In genomic region chr5:14211818-14212799, GRCh38 we compare ENCODE assay signal across 10 cellular contexts.
A peak's percentile ranks its signal among the peaks of the same experiment; 100 is the strongest.
DNase-seq lines count a peak whose midpoint lies in the region; ATAC-seq, FAIRE-seq and TF ChIP-seq lines count a peak whose summit lies in the region.
"Had no signal": no experiment of that assay in that cellular context is flagged by ENCODE, and none has a peak within 500 bp of the region (broad histone marks: within the 10 kb centered on the region; RNA-seq: fewer than 3 reads in every experiment).

No MANE protein-coding gene starts in this region.

- FAIRE-seq in GM18507 (lab: Jason Lieb, UNC): peak; percentile 93

- DNase-seq in GM18507 (ENCODE audit: extremely low spot score, insufficient read length, low read depth) (no peak), IMR-90 (no peak), HuH-7 (ENCODE audit: low spot score) (no peak), KBM-7 (no peak)
- no peak for DNase-seq in activated CD8-positive, alpha-beta memory T cell treated with anti-CD3 and anti-CD28 coated beads, Interleukin-2, amount 50 U/mL, for 4 hours
- DNase-seq: hypothalamus had no signal

- no peak overlapping the region for H2AK9ac ChIP-seq in IMR-90 (replicated peaks; ENCODE audit: low read depth, low read length, poor library complexity)

- H4K5ac ChIP-seq in IMR-90 (ENCODE audit: low read depth, low read length): no peak overlapping the region

- peak overlapping the region; percentile 15 to 33; a peak in 2 of 4 replicates for H4K8ac ChIP-seq in IMR-90 (ENCODE audit: low read depth in 2 of 2, low read length in 2 of 2)

- H3K14ac ChIP-seq in IMR-90 (replicated peaks; ENCODE audit: low read depth, low read length): peak overlapping the region; percentile 48; the same call in 1 of the 2 replicates

- peaks cover 93% of the 10 kb centered on the region for H4K20me1 ChIP-seq in IMR-90 (ENCODE audit: insufficient read depth, low read length)

- peak overlapping the region; percentile 53; the same call in 1 of the 2 replicates for H4K91ac ChIP-seq in IMR-90 (ENCODE audit: insufficient read depth, low read depth, low read length)

- no peak overlapping the region for H2BK20ac ChIP-seq in IMR-90 (ENCODE audit: low read depth, low read length)

- H3K27me3 ChIP-seq in IMR-90 (ENCODE audit: control insufficient read depth, insufficient read depth, low read length): no peaks in the 10 kb centered on the region
- no peaks in the 10 kb centered on the region for H3K27me3 ChIP-seq in mucosa of rectum (ENCODE audit: control insufficient read depth in 2 of 2, insufficient read depth in 2 of 2, low read length in 2 of 2)
- H3K27me3 ChIP-seq: ascending aorta had no signal

- peak overlapping the region; percentile 53 for H2BK5ac ChIP-seq in IMR-90 (ENCODE audit: low read depth, low read length, poor library complexity, severe bottlenecking)

- peak overlapping the region; percentile 28; the same call in 1 of the 2 replicates for H3K9ac ChIP-seq in IMR-90 (ENCODE audit: low read depth, low read length)
- H3K9ac ChIP-seq in mucosa of rectum (ENCODE audit: low read depth in 1 of 2, low read length in 2 of 2): peak overlapping the region; percentile 35 to 60

- CTCF ChIA-PET in IMR-90 (lab: Yijun Ruan, JAX): interaction anchor here (0.6 kb wide), 1 partner anchor 30 kb away, joined by 3 read pairs; no protein-coding TSS in a partner anchor

- no TSS peak for BruUV-seq in IMR-90 (replicated peaks; lab: Mats Ljungman, UMichigan)

- no peak overlapping the region for H3K4me3 ChIP-seq in IMR-90 (ENCODE audit: insufficient read depth, low read depth, low read length)
- peak overlapping the region; percentile 41 to 46 for H3K4me3 ChIP-seq in mucosa of rectum (ENCODE audit: low read length in 2 of 2)
- H3K4me3 ChIP-seq: ascending aorta had no signal

- H3K9me3 ChIP-seq in IMR-90 (ENCODE audit: control insufficient read depth, insufficient read depth, low read length) (no peaks in the 10 kb centered on the region), mucosa of rectum (ENCODE audit: control insufficient read depth in 2 of 2, low read length in 2 of 2) (no peaks in the 10 kb centered on the region)
- H3K9me3 ChIP-seq: ascending aorta had no signal

- intact Hi-C loops in IMR-90 (cut with micrococcal nuclease): no loop called here

- H3K56ac ChIP-seq in IMR-90 (ENCODE audit: extremely low read depth, insufficient read depth, low read length): no peak overlapping the region

- in situ Hi-C loops in IMR-90 (cut with MboI; ENCODE audit: low sequenced_read_pairs): no loop called here
- in situ Hi-C loops in KBM-7 (cut with MboI; ENCODE audit: low pct_unique_long_range_greater_than_20kb, low sequenced_read_pairs): no loop called here

- no peak overlapping the region for H2AK5ac ChIP-seq in IMR-90 (ENCODE audit: low read depth, low read length)

- H3K9me1 ChIP-seq in IMR-90 (ENCODE audit: insufficient read depth, low read length): peaks cover 38% of the 10 kb centered on the region

- peak overlapping the region; percentile 44 for H3K23ac ChIP-seq in IMR-90 (ENCODE audit: low read depth, low read length)

- peaks cover 7% of the 10 kb centered on the region; the same call in 1 of the 2 replicates for H3K36me3 ChIP-seq in IMR-90 (ENCODE audit: control insufficient read depth, insufficient read depth, low read length)
- H3K36me3 ChIP-seq in mucosa of rectum (ENCODE audit: control insufficient read depth in 2 of 2, insufficient read depth in 2 of 2, low read length in 2 of 2): no peaks in the 10 kb centered on the region
- H3K36me3 ChIP-seq: ascending aorta had no signal

- TF ChIP-seq POLR2A in IMR-90 (IDR thresholded peaks at IDR 0.05; ENCODE audit: low read depth, low read length): no peak

- TF ChIP-seq RAD21 in IMR-90 (IDR thresholded peaks at IDR 0.05; ENCODE audit: low read length): no peak

- H3K18ac ChIP-seq in IMR-90 (ENCODE audit: low read depth, low read length): peak overlapping the region; percentile 44; the same call in 1 of the 2 replicates

- H3K4me2 ChIP-seq in IMR-90 (ENCODE audit: low read depth, low read length): no peak overlapping the region

- H3K4ac ChIP-seq in IMR-90 (ENCODE audit: low read depth, low read length): peak overlapping the region; percentile 30

- dilution Hi-C loops in IMR-90 (cut with HindIII; ENCODE audit: low sequenced_read_pairs, unreplicated experiment): no loop called here

- H2BK15ac ChIP-seq in IMR-90 (ENCODE audit: low read depth, low read length): no peak overlapping the region

- H3K4me1 ChIP-seq in IMR-90 (ENCODE audit: control insufficient read depth, insufficient read depth, low read length): peaks cover 45% of the 10 kb centered on the region
- peaks cover 70 to 82% of the 10 kb centered on the region in 2 donors for H3K4me1 ChIP-seq in mucosa of rectum (ENCODE audit: control insufficient read depth in 2 of 2, insufficient read depth in 2 of 2, low read length in 2 of 2)

- POLR2A ChIA-PET in IMR-90 (lab: Charles Lee; ENCODE audit: unreplicated experiment): no interaction called here

- H2AFZ ChIP-seq in IMR-90 (replicated peaks; ENCODE audit: low read length, poor library complexity): no peak overlapping the region

- no peak overlapping the region; the same call in 1 of the 2 replicates for H2BK120ac ChIP-seq in IMR-90 (ENCODE audit: low read depth, low read length)

- peaks cover 3 to 34% of the 10 kb centered on the region in 2 experiments; a peak in 2 of 4 replicates for H3K79me1 ChIP-seq in IMR-90 (ENCODE audit: low read depth in 1 of 2, low read length in 2 of 2)

- 100% methylated on average over 1 of the region's 5 CpGs; no CpG with 5 or more reads in 1 of the 2 experiments for WGBS in IMR-90 (ENCODE audit: extremely low coverage in 2 of 2, insufficient read length in 1 of 2), 2 experiments

- ATAC-seq in GM21717 (IDR thresholded peaks at IDR 0.05; ENCODE audit: unreplicated experiment) (peak; percentile 43), IMR-90 (ENCODE audit: low read depth) (no peak), HG02840 (IDR thresholded peaks at IDR 0.05; ENCODE audit: low FRiP score, unreplicated experiment) (no peak)

- no peak for TF ChIP-seq CTCF in IMR-90 (conservative IDR thresholded peaks at IDR 0.05; ENCODE audit: low read depth, low read length)

- H3K27ac ChIP-seq in IMR-90 (ENCODE audit: insufficient read depth, low read length): peak overlapping the region; percentile 43; the same call in 1 of the 2 replicates
- H3K27ac ChIP-seq in mucosa of rectum (ENCODE audit: low read depth in 2 of 2, low read length in 2 of 2): peak overlapping the region; percentile 69 to 89
- H3K27ac ChIP-seq: ascending aorta had no signal

TF ChIP-seq in IMR-90, 13 proteins besides CTCF, POLR2A, EP300 and RAD21:
- TF ChIP-seq, protein P1, sequence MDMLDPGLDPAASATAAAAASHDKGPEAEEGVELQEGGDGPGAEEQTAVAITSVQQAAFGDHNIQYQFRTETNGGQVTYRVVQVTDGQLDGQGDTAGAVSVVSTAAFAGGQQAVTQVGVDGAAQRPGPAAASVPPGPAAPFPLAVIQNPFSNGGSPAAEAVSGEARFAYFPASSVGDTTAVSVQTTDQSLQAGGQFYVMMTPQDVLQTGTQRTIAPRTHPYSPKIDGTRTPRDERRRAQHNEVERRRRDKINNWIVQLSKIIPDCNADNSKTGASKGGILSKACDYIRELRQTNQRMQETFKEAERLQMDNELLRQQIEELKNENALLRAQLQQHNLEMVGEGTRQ (IDR thresholded peaks at IDR 0.05; ENCODE audit: low read depth, low read length): no peak
- TF ChIP-seq FOS (IDR thresholded peaks at IDR 0.05; ENCODE audit: low read depth, low read length) (no peak), CEBPB (IDR thresholded peaks at IDR 0.05; ENCODE audit: low read depth, low read length) (no peak), RFX5 (IDR thresholded peaks at IDR 0.05; ENCODE audit: low read depth, low read length) (no peak), RCOR1 (IDR thresholded peaks at IDR 0.05; ENCODE audit: insufficient replicate concordance, low read length) (no peak), MAFK (IDR thresholded peaks at IDR 0.05; ENCODE audit: low read depth, low read length) (no peak), SMC3 (IDR thresholded peaks at IDR 0.05; ENCODE audit: low read depth, low read length) (no peak), ELK1 (IDR thresholded peaks at IDR 0.05; ENCODE audit: borderline replicate concordance, low read depth, low read length) (no peak), NFE2L2 (IDR thresholded peaks at IDR 0.05; ENCODE audit: low read depth, low read length) (no peak), BHLHE40 (IDR thresholded peaks at IDR 0.05; ENCODE audit: low read depth, low read length) (no peak), MXI1 (IDR thresholded peaks at IDR 0.05; ENCODE audit: borderline replicate concordance, low read depth, low read length) (no peak), MAZ (IDR thresholded peaks at IDR 0.05; ENCODE audit: borderline replicate concordance, low read depth, low read length) (no peak), CHD1 (IDR thresholded peaks at IDR 0.05; ENCODE audit: low read depth, low read length) (no peak)
